In the genomic region with DNA sequence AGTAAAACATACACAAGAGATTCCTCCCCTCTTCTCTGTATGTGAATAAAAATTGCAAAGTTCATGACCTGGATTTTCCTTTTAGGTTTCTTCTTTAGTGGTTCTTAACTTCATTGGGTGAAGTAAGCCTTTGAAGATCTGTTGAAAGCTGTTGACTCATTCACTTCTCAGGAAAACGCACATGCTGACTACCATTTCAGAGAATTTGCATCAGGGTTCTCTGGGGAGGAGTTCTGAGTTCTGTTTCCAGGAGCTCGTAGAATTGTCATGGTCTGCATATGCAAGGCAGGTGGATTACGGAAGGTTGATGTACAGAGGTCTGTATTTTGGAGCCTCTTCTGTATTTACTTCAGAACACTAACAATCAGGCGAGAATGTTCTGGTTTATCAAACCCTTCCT, we compare ENCODE assay signal across 9 cellular contexts. TPM values are rescaled to one million over a fixed set of nuclear protein-coding genes. Genes with fewer than 3 reads are reported as not detected.
DNase-seq lines count a peak whose midpoint lies in the region; ATAC-seq and TF ChIP-seq lines count a peak whose summit lies in the region.
"Had no signal": no experiment of that assay in that cellular context is flagged by ENCODE, and none has a peak within 500 bp of the region (broad histone marks: within the 10 kb centered on the region; RNA-seq: fewer than 3 reads in every experiment).

No MANE protein-coding gene starts in this region.

- H3K4me1 Mint-ChIP-seq in osteocyte (ENCODE audit: unreplicated experiment): peaks cover 9% of the 10 kb centered on the region

- H3K27me3 Mint-ChIP-seq in osteocyte (ENCODE audit: unreplicated experiment): peaks cover 78% of the 10 kb centered on the region

- H3K27ac Mint-ChIP-seq in osteocyte (ENCODE audit: unreplicated experiment): no peak overlapping the region

- no peak overlapping the region for H3K4me3 Mint-ChIP-seq in osteocyte (ENCODE audit: unreplicated experiment)

- H3K9me3 Mint-ChIP-seq in osteocyte (ENCODE audit: unreplicated experiment): no peaks in the 10 kb centered on the region

- DNase-seq in OCI-M1 (lab: John Stamatoyannopoulos, UW) (peak; percentile 85), DMS153 treated with DMSO at 0.1 percent for 48 hours (lab: John Stamatoyannopoulos, UW; ENCODE audit: unreplicated experiment) (no peak), cerebellar cortex (ENCODE audit: low spot score) (no peak), osteocyte (ENCODE audit: extremely low spot score, unreplicated experiment) (no peak)
- peak; percentile 3 for DNase-seq in central memory CD4-positive, alpha-beta T cell
- DNase-seq in stimulated activated CD4-positive, alpha-beta T cell treated with anti-CD3 and anti-CD28 coated beads, Interleukin-4, amount 100 ng/mL, for 4 hours: peak; percentile 13 to 64
- DNase-seq: mucosa of descending colon, NCI-H69 had no signal

- ATAC-seq in GM21447 (IDR thresholded peaks at IDR 0.05; ENCODE audit: unreplicated experiment): peak; percentile 45

- TF ChIP-seq CTCF in osteocyte (IDR thresholded peaks at IDR 0.05): no peak

- H3K36me3 Mint-ChIP-seq in osteocyte (ENCODE audit: unreplicated experiment): no peaks in the 10 kb centered on the region

RNA-seq across cellular contexts. Expression of a gene that starts 1.0 kb away (rescaled TPM):
- 0.37 and 0.51 TPM in 2 replicates for total RNA-seq in osteocyte

Comparison
In these comparisons a context has a peak if more than half of its experiments do, and no peak if none do; other contexts are left out.
1. DNase-seq: peak in OCI-M1 (single experiment), central memory CD4-positive, alpha-beta T cell (single experiment) and stimulated activated CD4-positive, alpha-beta T cell treated with anti-CD3 and anti-CD28 coated beads, Interleukin-4, amount 100 ng/mL, for 4 hours (2 of 2); none in DMS153 treated with DMSO at 0.1 percent for 48 hours (single experiment), cerebellar cortex (single experiment) and osteocyte (single experiment).